8 cellular contexts compared by ENCODE assay signal in genomic region chr20:46308258-46309157, GRCh38. TPM values are rescaled to one million over a fixed set of nuclear protein-coding genes. Genes with fewer than 3 reads are reported as not detected.
A peak's percentile ranks its signal among the peaks of the same experiment; 100 is the strongest.
DNase-seq lines count a peak whose midpoint lies in the region; ATAC-seq and TF ChIP-seq lines count a peak whose summit lies in the region.

Gene CDH22, minus strand, starts transcription at chr20:46308498. Its CDS starts 57,204 bp downstream, at chr20:46251294.

- H2AK5ac ChIP-seq in mesendoderm (ENCODE audit: low read length) = no peak within 1 kb of the TSS

- peak; percentile 48 for TF ChIP-seq CTCF in activated CD8-positive, alpha-beta T cell treated with anti-CD3 and anti-CD28 coated beads for 36 hours (IDR thresholded peaks at IDR 0.05)
- peak; percentile 1 to 50 for TF ChIP-seq CTCF in suprapubic skin (IDR thresholded peaks at IDR 0.05)

- peak within 1 kb of the TSS; percentile 88 for H3K4me2 ChIP-seq in mesendoderm (ENCODE audit: low read length)

- H3K9ac ChIP-seq in endocrine pancreas (ENCODE audit: control insufficient read depth, insufficient read depth, low read length) (peak within 1 kb of the TSS; percentile 42), mesendoderm (ENCODE audit: low read length) (peak within 1 kb of the TSS; percentile 67)

- DNase-seq in activated gamma-delta T cell treated with Interleukin-2 at 50 U/mL for 16 hours = peak; percentile 23
- DNase-seq in activated gamma-delta T cell (lab: John Stamatoyannopoulos, UW) = no peak
- DNase-seq in NCI-H2196 (lab: John Stamatoyannopoulos, UW; ENCODE audit: unreplicated experiment) = peak; percentile 71
- peak; percentile 54 for DNase-seq in activated CD8-positive, alpha-beta T cell treated with anti-CD3 and anti-CD28 coated beads for 36 hours
- DNase-seq in mesendoderm = peak; percentile 74
- no peak for DNase-seq in suprapubic skin (ENCODE audit: low spot score in 2 of 2)

- H3K27ac Mint-ChIP-seq in activated CD8-positive, alpha-beta T cell treated with anti-CD3 and anti-CD28 coated beads for 36 hours = no peak within 1 kb of the TSS

- H3K18ac ChIP-seq in mesendoderm (ENCODE audit: low read length) = no peak within 1 kb of the TSS

- no peaks in the 10 kb centered on the region for H3K4me1 ChIP-seq in endocrine pancreas (ENCODE audit: control insufficient read depth, insufficient read depth, low read length)
- no peaks in the 10 kb centered on the region for H3K4me1 ChIP-seq in mesendoderm (ENCODE audit: control insufficient read depth, low read depth, low read length)
- H3K4me1 ChIP-seq in suprapubic skin = peaks cover 50% of the 10 kb centered on the region

- H3K4me3 ChIP-seq in endocrine pancreas (ENCODE audit: control insufficient read depth, insufficient read depth, low read length) = no peak within 1 kb of the TSS
- H3K4me3 ChIP-seq in mesendoderm (ENCODE audit: low read length) = peak within 1 kb of the TSS; percentile 43
- peak within 1 kb of the TSS; percentile 59 for H3K4me3 ChIP-seq in suprapubic skin

- WGBS in mesendoderm (ENCODE audit: extremely low coverage, insufficient coverage, low lambda C conversion rate) = no CpG with 5 or more reads among the region's 74 CpGs
- 10% methylated on average over 11 of the region's 74 CpGs for WGBS in suprapubic skin

- H4K5ac ChIP-seq in mesendoderm (ENCODE audit: low read length) = no peak within 1 kb of the TSS

- CTCF ChIA-PET in activated CD8-positive, alpha-beta T cell treated with anti-CD3 and anti-CD28 coated beads for 36 hours (lab: Charles Lee) = interaction anchor here (0.6 kb wide), 1 partner anchor 40 kb away, joined by 3 read pairs; no protein-coding TSS in a partner anchor

- no peak for TF ChIP-seq POLR2A in suprapubic skin (IDR thresholded peaks at IDR 0.05)

- H3K27ac ChIP-seq in mesendoderm (ENCODE audit: low read depth, low read length) = no peak within 1 kb of the TSS
- H3K27ac ChIP-seq in suprapubic skin = no peak within 1 kb of the TSS

- no peaks in the 10 kb centered on the region for H3K79me1 ChIP-seq in mesendoderm (ENCODE audit: low read length)

- no peak within 1 kb of the TSS for H3K23ac ChIP-seq in mesendoderm (ENCODE audit: low read length)

- intact Hi-C loops in activated CD8-positive, alpha-beta T cell treated with anti-CD3 and anti-CD28 coated beads for 36 hours (cut with micrococcal nuclease) = no loop called here

- peak within 1 kb of the TSS; percentile 88 for H3K56ac ChIP-seq in mesendoderm (ENCODE audit: low read length)

- no peaks in the 10 kb centered on the region for H3K9me3 Mint-ChIP-seq in activated CD8-positive, alpha-beta T cell treated with anti-CD3 and anti-CD28 coated beads for 36 hours

- no peaks in the 10 kb centered on the region for H3K79me2 ChIP-seq in mesendoderm (ENCODE audit: control insufficient read depth, insufficient read depth, low read length)

- POLR2A ChIA-PET in activated CD8-positive, alpha-beta T cell treated with anti-CD3 and anti-CD28 coated beads for 36 hours (lab: Charles Lee) = no interaction called here

- H3K36me3 Mint-ChIP-seq in activated CD8-positive, alpha-beta T cell treated with anti-CD3 and anti-CD28 coated beads for 36 hours (ENCODE audit: low read depth) = no peaks in the 10 kb centered on the region

- ATAC-seq in activated CD8-positive, alpha-beta T cell treated with anti-CD3 and anti-CD28 coated beads for 36 hours = peak; percentile 58
- ATAC-seq in GM18907 (IDR thresholded peaks at IDR 0.05; ENCODE audit: unreplicated experiment) = no peak

- H3K27me3 Mint-ChIP-seq in activated CD8-positive, alpha-beta T cell treated with anti-CD3 and anti-CD28 coated beads for 36 hours = peaks cover 51% of the 10 kb centered on the region

- peaks cover 4% of the 10 kb centered on the region for H3K4me1 Mint-ChIP-seq in activated CD8-positive, alpha-beta T cell treated with anti-CD3 and anti-CD28 coated beads for 36 hours (ENCODE audit: low read depth)

- H2BK15ac ChIP-seq in mesendoderm (replicated peaks; ENCODE audit: low read depth) = no peak within 1 kb of the TSS

- no peak within 1 kb of the TSS for H4K8ac ChIP-seq in mesendoderm (ENCODE audit: low read depth, low read length)

- H2BK120ac ChIP-seq in mesendoderm (ENCODE audit: low read depth, low read length) = no peak within 1 kb of the TSS

- H3K27me3 ChIP-seq in endocrine pancreas (ENCODE audit: control insufficient read depth, insufficient read depth, low read length) = no peaks in the 10 kb centered on the region
- peaks cover 36% of the 10 kb centered on the region for H3K27me3 ChIP-seq in mesendoderm (ENCODE audit: insufficient read depth, low read length, poor library complexity)
- peaks cover 83% of the 10 kb centered on the region for H3K27me3 ChIP-seq in suprapubic skin

- no peak within 1 kb of the TSS for H3K4ac ChIP-seq in mesendoderm (ENCODE audit: low read depth, low read length)

- H3K9me3 ChIP-seq in endocrine pancreas (ENCODE audit: control insufficient read depth, low read length) (no peaks in the 10 kb centered on the region), suprapubic skin (no peaks in the 10 kb centered on the region)

- no peak for TF ChIP-seq EP300 in suprapubic skin (IDR thresholded peaks at IDR 0.05)

- H3K36me3 ChIP-seq in endocrine pancreas (ENCODE audit: control insufficient read depth, insufficient read depth, low read length) = no peaks in the 10 kb centered on the region
- H3K36me3 ChIP-seq in mesendoderm (ENCODE audit: control insufficient read depth, insufficient read depth, low read length) = no peaks in the 10 kb centered on the region
- H3K36me3 ChIP-seq in suprapubic skin = no peaks in the 10 kb centered on the region

- peak within 1 kb of the TSS; percentile 52 for H3K4me3 Mint-ChIP-seq in activated CD8-positive, alpha-beta T cell treated with anti-CD3 and anti-CD28 coated beads for 36 hours

- no peak within 1 kb of the TSS for H2BK5ac ChIP-seq in mesendoderm (ENCODE audit: low read length)

RNA-seq across cellular contexts. Expression of gene CDH22, which starts in this region (rescaled TPM):
- not detected for total RNA-seq in activated CD8-positive, alpha-beta T cell treated with anti-CD3 and anti-CD28 coated beads for 36 hours
- 0.08 TPM for polyA plus RNA-seq in mesendoderm (2013, experiment 1 of 2)
- polyA plus RNA-seq in mesendoderm (2013, experiment 2 of 2) = 0.01 TPM
- 1 to 10 TPM; 2.6 to 5.1 (median 3.3) TPM for total RNA-seq in suprapubic skin

Comparison
In these comparisons a context has a peak if more than half of its experiments do, and no peak if none do; other contexts are left out.
1. DNase-seq: peak in activated gamma-delta T cell treated with Interleukin-2 at 50 U/mL for 16 hours (single experiment), NCI-H2196 (single experiment) and mesendoderm (single experiment); none in activated gamma-delta T cell (single experiment) and suprapubic skin (0 of 2).
2. Peak in DNase-seq and ATAC-seq in activated CD8-positive, alpha-beta T cell treated with anti-CD3 and anti-CD28 coated beads for 36 hours; RNA of the gene not detected or under 1 TPM.